Comparison of ENCODE assay signal across 9 cellular contexts in the genomic region with DNA sequence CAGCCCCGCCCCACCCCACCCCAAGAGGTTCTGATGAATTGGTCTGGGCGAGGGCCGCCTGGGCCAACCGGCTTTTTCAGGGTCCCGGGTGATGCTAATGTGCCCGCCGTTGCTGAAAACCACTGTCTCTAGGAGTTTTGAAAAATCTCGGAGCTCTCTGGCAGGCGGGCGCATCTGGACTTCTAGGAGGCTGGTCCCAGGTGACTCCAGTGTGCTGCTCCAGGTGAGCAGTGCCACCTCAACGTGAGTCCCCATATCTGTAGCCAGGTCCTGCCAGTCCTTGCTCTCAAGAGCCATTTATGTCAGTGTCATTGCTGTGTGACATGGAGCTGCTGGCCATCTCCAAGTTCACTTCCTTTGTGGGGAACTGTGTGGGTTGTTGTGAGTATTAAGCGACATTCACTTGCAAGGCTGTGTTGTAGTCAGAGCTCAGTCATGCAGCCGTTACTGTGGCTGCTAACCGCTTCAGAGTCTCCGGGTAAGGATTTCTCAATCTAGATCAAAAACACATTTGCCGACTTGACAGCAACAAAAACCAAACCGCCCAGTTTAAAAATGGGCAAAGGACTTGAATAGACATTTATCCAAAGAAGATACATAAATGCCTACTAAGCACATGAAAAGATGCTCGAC. TPM values are rescaled to one million over a fixed set of nuclear protein-coding genes. Genes with fewer than 3 reads are reported as not detected.
DNase-seq lines count a peak whose midpoint lies in the region; ATAC-seq and TF ChIP-seq lines count a peak whose summit lies in the region.
"Had no signal": no experiment of that assay in that cellular context is flagged by ENCODE, and none has a peak within 500 bp of the region (broad histone marks: within the 10 kb centered on the region; RNA-seq: fewer than 3 reads in every experiment).

A gene (minus strand): TSS at position 361 of the 633 bp plus-strand sequence. CDS start 8,264 bp downstream, outside the sequence.

- H3K27ac ChIP-seq in transverse colon (peak within 1 kb of the TSS in 3 of 4 donors; percentile 30 to 38 (median 34)), SJCRH30 (no peak within 1 kb of the TSS)
- H3K27ac ChIP-seq: 22Rv1 had no signal

- TF ChIP-seq EP300 in transverse colon (IDR thresholded peaks at IDR 0.05; ENCODE audit: low read depth): no peak

- H3K9me3 ChIP-seq in transverse colon: no peaks in the 10 kb centered on the region
- no peaks in the 10 kb centered on the region for H3K9me3 ChIP-seq in SJCRH30 (replicated peaks)

- CTCF ChIA-PET in activated CD8-positive, alpha-beta memory T cell treated with anti-CD3 and anti-CD28 coated beads, Interleukin-2, amount 10 ng/mL, durations not matched to agents 7 days and 5 days (lab: Charles Lee): interaction anchor here (0.7 to 3.0 kb wide), 8 partner anchors 56 to 409 kb away, joined by 3 to 7 read pairs (median 3); no protein-coding TSS in a partner anchor

- H3K9me3 Mint-ChIP-seq in activated CD8-positive, alpha-beta memory T cell treated with anti-CD3 and anti-CD28 coated beads, Interleukin-2, amount 10 ng/mL, durations not matched to agents 7 days and 5 days (ENCODE audit: low read depth): no peaks in the 10 kb centered on the region
- H3K9me3 Mint-ChIP-seq in osteocyte (ENCODE audit: unreplicated experiment): no peaks in the 10 kb centered on the region

- in situ Hi-C loops in transverse colon (cut with MboI; ENCODE audit: low pct_ligation_motif_present in 1 of 4, low pct_unique_long_range_greater_than_20kb in 1 of 4, low sequenced_read_pairs in 3 of 4): no loop called here

- DNase-seq in DMS53 (lab: John Stamatoyannopoulos, UW) (peak; percentile 38), DMS53 treated with DMSO at 0.1 percent for 48 hours (lab: John Stamatoyannopoulos, UW; ENCODE audit: unreplicated experiment) (no peak), fibroblast of gingiva (ENCODE audit: low read depth) (peak; percentile 93), osteocyte (ENCODE audit: extremely low spot score, unreplicated experiment) (no peak), transverse colon (no peak), NCI-H526 (lab: John Stamatoyannopoulos, UW) (no peak), SJCRH30 (no peak)
- DNase-seq in activated CD8-positive, alpha-beta memory T cell treated with anti-CD3 and anti-CD28 coated beads, Interleukin-2, amount 10 ng/mL, durations not matched to agents 7 days and 5 days: peak; percentile 86

- H3K4me1 ChIP-seq in transverse colon: peaks cover 0 to 14% (median 12%) of the 10 kb centered on the region in 4 donors
- H3K4me1 ChIP-seq in SJCRH30: peaks cover 21% of the 10 kb centered on the region

- peak; percentile 81 for ATAC-seq in activated CD8-positive, alpha-beta memory T cell treated with anti-CD3 and anti-CD28 coated beads, Interleukin-2, amount 10 ng/mL, durations not matched to agents 7 days and 5 days

- intact Hi-C loops in transverse colon (cut with DNase I; ENCODE audit: low total_unique reads): no loop called here

- H3K4me1 Mint-ChIP-seq in activated CD8-positive, alpha-beta memory T cell treated with anti-CD3 and anti-CD28 coated beads, Interleukin-2, amount 10 ng/mL, durations not matched to agents 7 days and 5 days: peaks cover 34% of the 10 kb centered on the region
- peaks cover 17% of the 10 kb centered on the region for H3K4me1 Mint-ChIP-seq in osteocyte (ENCODE audit: unreplicated experiment)

- H3K36me3 ChIP-seq in transverse colon: no peaks in the 10 kb centered on the region
- H3K36me3 ChIP-seq in SJCRH30: no peaks in the 10 kb centered on the region

- no peak for TF ChIP-seq POLR2A in transverse colon (IDR thresholded peaks at IDR 0.05)

- H3K27me3 Mint-ChIP-seq in activated CD8-positive, alpha-beta memory T cell treated with anti-CD3 and anti-CD28 coated beads, Interleukin-2, amount 10 ng/mL, durations not matched to agents 7 days and 5 days: peaks cover 32% of the 10 kb centered on the region
- H3K27me3 Mint-ChIP-seq in osteocyte (ENCODE audit: unreplicated experiment): peaks cover 8% of the 10 kb centered on the region

- H3K4me3 ChIP-seq in transverse colon (peak within 1 kb of the TSS; percentile 27 to 57 (median 46)), SJCRH30 (no peak within 1 kb of the TSS)

- H3K36me3 Mint-ChIP-seq in activated CD8-positive, alpha-beta memory T cell treated with anti-CD3 and anti-CD28 coated beads, Interleukin-2, amount 10 ng/mL, durations not matched to agents 7 days and 5 days: no peaks in the 10 kb centered on the region
- no peaks in the 10 kb centered on the region for H3K36me3 Mint-ChIP-seq in osteocyte (ENCODE audit: unreplicated experiment)

- H3K27ac Mint-ChIP-seq in activated CD8-positive, alpha-beta memory T cell treated with anti-CD3 and anti-CD28 coated beads, Interleukin-2, amount 10 ng/mL, durations not matched to agents 7 days and 5 days: peak within 1 kb of the TSS; percentile 91
- H3K27ac Mint-ChIP-seq in osteocyte (ENCODE audit: unreplicated experiment): no peak within 1 kb of the TSS

- 47% methylated on average over 3 to 16 of the region's 18 CpGs for WGBS in transverse colon (ENCODE audit: low coverage in 1 of 2), 2 donors

- H3K4me3 Mint-ChIP-seq in activated CD8-positive, alpha-beta memory T cell treated with anti-CD3 and anti-CD28 coated beads, Interleukin-2, amount 10 ng/mL, durations not matched to agents 7 days and 5 days: peak within 1 kb of the TSS; percentile 74
- peak within 1 kb of the TSS; percentile 72 for H3K4me3 Mint-ChIP-seq in osteocyte (ENCODE audit: unreplicated experiment)

- TF ChIP-seq CTCF in osteocyte (IDR thresholded peaks at IDR 0.05) (no peak), transverse colon (IDR thresholded peaks at IDR 0.05) (no peak)

- H3K27me3 ChIP-seq in transverse colon: peaks cover 18% of the 10 kb centered on the region
- no peaks in the 10 kb centered on the region for H3K27me3 ChIP-seq in SJCRH30

RNA-seq across cellular contexts. Expression of the gene that starts here (rescaled TPM):
- total RNA-seq in activated CD8-positive, alpha-beta memory T cell treated with anti-CD3 and anti-CD28 coated beads, Interleukin-2, amount 10 ng/mL, durations not matched to agents 7 days and 5 days: 1 to 10 TPM; 1.0 to 2.3 TPM
- total RNA-seq in osteocyte (not detected in 2 replicates), transverse colon (not detected)
- total RNA-seq in SJCRH30 (2014; rRNA removed; shearing (Covaris generic)): 0.06 and 0.43 TPM in 2 replicates

Comparison
In these comparisons a context has a peak if more than half of its experiments do, and no peak if none do; other contexts are left out.
1. DNase-seq: peak in DMS53 (single experiment), activated CD8-positive, alpha-beta memory T cell treated with anti-CD3 and anti-CD28 coated beads, Interleukin-2, amount 10 ng/mL, durations not matched to agents 7 days and 5 days (single experiment) and fibroblast of gingiva (single experiment); none in DMS53 treated with DMSO at 0.1 percent for 48 hours (single experiment), osteocyte (single experiment), transverse colon (single experiment), NCI-H526 (0 of 2) and SJCRH30 (0 of 2).